ENCODE assay signal across 1 cellular context in the genomic region with DNA sequence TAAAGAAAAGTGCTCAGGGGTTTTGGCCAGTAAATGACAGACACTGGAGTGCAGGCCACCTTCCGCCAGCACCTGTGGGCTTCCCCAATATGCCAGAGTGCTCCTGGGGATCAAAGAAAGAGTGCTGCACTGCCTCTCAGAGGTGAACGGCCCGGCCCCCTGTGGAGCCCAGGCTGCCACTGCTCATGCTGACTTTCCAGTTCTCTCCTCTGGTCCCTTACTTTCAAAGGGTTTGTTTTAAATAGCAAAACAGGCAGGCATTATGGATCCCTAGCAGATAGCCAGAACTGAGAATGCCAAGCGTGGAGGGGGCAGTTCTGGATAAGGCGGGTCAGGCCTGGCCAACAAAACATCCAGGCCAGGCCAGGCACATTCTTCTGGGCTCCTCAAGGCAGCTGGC.
TF ChIP-seq lines count a peak whose summit lies in the region.

No MANE protein-coding gene starts in this region.

TF ChIP-seq in K562, 482 proteins besides CTCF, POLR2A, EP300 and RAD21:
- no peak for TF ChIP-seq PCBP2 (IDR thresholded peaks at IDR 0.05; ENCODE audit: low read depth, low read length, poor library complexity, severe bottlenecking)
- TF ChIP-seq, protein P1, sequence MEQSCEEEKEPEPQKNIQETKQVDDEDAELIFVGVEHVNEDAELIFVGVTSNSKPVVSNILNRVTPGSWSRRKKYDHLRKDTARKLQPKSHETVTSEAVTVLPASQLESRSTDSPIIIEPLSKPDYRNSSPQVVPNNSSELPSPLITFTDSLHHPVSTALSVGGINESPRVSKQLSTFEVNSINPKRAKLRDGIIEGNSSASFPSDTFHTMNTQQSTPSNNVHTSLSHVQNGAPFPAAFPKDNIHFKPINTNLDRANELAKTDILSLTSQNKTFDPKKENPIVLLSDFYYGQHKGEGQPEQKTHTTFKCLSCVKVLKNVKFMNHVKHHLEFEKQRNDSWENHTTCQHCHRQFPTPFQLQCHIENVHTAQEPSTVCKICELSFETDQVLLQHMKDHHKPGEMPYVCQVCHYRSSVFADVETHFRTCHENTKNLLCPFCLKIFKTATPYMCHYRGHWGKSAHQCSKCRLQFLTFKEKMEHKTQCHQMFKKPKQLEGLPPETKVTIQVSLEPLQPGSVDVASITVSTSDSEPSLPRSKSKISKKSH (CRISPR knock-in tag; IDR thresholded peaks at IDR 0.05) = no peak
- TF ChIP-seq SRF (CRISPR knock-in tag; IDR thresholded peaks at IDR 0.05) = no peak
- TF ChIP-seq ARNT (IDR thresholded peaks at IDR 0.05) = no peak
- no peak for TF ChIP-seq ZNF316 (IDR thresholded peaks at IDR 0.05)
- TF ChIP-seq HDAC2 (IDR thresholded peaks at IDR 0.05) = no peak
- no peak for TF ChIP-seq ZNF444 (CRISPR knock-in tag; IDR thresholded peaks at IDR 0.05)
- no peak for TF ChIP-seq GABPA (tag; conservative IDR thresholded peaks at IDR 0.05; ENCODE audit: low read depth)
- no peak for TF ChIP-seq SIN3A (IDR thresholded peaks at IDR 0.05; ENCODE audit: borderline replicate concordance in 2 of 2, control insufficient read depth in 1 of 2, low read depth in 2 of 2, low read length in 2 of 2)
- no peak for TF ChIP-seq ZNF324 (CRISPR knock-in tag; IDR thresholded peaks at IDR 0.05)
- TF ChIP-seq BCOR (IDR thresholded peaks at IDR 0.05) = no peak
- TF ChIP-seq, protein P2, sequence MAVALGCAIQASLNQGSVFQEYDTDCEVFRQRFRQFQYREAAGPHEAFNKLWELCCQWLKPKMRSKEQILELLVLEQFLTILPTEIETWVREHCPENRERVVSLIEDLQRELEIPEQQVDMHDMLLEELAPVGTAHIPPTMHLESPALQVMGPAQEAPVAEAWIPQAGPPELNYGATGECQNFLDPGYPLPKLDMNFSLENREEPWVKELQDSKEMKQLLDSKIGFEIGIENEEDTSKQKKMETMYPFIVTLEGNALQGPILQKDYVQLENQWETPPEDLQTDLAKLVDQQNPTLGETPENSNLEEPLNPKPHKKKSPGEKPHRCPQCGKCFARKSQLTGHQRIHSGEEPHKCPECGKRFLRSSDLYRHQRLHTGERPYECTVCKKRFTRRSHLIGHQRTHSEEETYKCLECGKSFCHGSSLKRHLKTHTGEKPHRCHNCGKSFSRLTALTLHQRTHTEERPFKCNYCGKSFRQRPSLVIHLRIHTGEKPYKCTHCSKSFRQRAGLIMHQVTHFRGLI (CRISPR knock-in tag; IDR thresholded peaks at IDR 0.05) = no peak
- TF ChIP-seq, protein P3, sequence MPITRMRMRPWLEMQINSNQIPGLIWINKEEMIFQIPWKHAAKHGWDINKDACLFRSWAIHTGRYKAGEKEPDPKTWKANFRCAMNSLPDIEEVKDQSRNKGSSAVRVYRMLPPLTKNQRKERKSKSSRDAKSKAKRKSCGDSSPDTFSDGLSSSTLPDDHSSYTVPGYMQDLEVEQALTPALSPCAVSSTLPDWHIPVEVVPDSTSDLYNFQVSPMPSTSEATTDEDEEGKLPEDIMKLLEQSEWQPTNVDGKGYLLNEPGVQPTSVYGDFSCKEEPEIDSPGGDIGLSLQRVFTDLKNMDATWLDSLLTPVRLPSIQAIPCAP (CRISPR knock-in tag; IDR thresholded peaks at IDR 0.05; ENCODE audit: borderline replicate concordance) = no peak
- TF ChIP-seq CEBPG (CRISPR knock-in tag; IDR thresholded peaks at IDR 0.05) = no peak
- TF ChIP-seq CEBPG (tag; conservative IDR thresholded peaks at IDR 0.05 in 1 of 2, IDR thresholded peaks at IDR 0.05 in 1 of 2) = no peak
- no peak for TF ChIP-seq TAL1 (IDR thresholded peaks at IDR 0.05)
- TF ChIP-seq MCM5 (IDR thresholded peaks at IDR 0.05; ENCODE audit: low read depth) = no peak
- TF ChIP-seq STAG1 (CRISPR knock-in tag; IDR thresholded peaks at IDR 0.05; ENCODE audit: borderline replicate concordance) = no peak
- TF ChIP-seq, protein P4, sequence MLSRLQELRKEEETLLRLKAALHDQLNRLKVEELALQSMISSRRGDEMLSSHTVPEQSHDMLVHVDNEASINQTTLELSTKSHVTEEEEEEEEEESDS (CRISPR knock-in tag; IDR thresholded peaks at IDR 0.05) = no peak
- no peak for TF ChIP-seq L3MBTL2 (IDR thresholded peaks at IDR 0.05)
